In genomic region chr1:230907472-230908205, GRCh38 we compare ENCODE assay signal across 16 cellular contexts.
"Had no signal": no experiment of that assay in that cellular context is flagged by ENCODE, and none has a peak within 500 bp of the region (broad histone marks: within the 10 kb centered on the region; RNA-seq: fewer than 3 reads in every experiment).

No MANE protein-coding gene starts in this region.

- H3K9me3 ChIP-seq: body of pancreas, psoas muscle, testis, upper lobe of left lung had no signal

- H3K4me1 ChIP-seq: body of pancreas, testis had no signal

- FAIRE-seq: colon, endometrium had no signal

- DNase-seq: activated CD4-positive, alpha-beta T cell treated with anti-CD3 and anti-CD28 coated beads for 36 hours; activated CD4-positive, alpha-beta T cell treated with anti-CD3 and anti-CD28 coated beads, Interleukin-2, amount 50 U/mL, for 48 hours; activated naive CD4-positive, alpha-beta T cell; activated naive CD8-positive, alpha-beta T cell treated with anti-CD3 and anti-CD28 coated beads, Interleukin-2, amount 10 ng/mL, durations not matched to agents 7 days and 5 days; body of pancreas; caudate nucleus; midbrain; psoas muscle; right cardiac atrium; stimulated activated naive CD8-positive, alpha-beta T cell treated with anti-CD3 and anti-CD28 coated beads, Interleukin-15, Interleukin-2, amounts not matched to agents 100 U/mL and 50 U/mL, for 24 hours; SW 1271; testis; upper lobe of left lung had no signal

- H3K27ac ChIP-seq: body of pancreas, psoas muscle, skin epidermis, testis had no signal

- H3K27me3 ChIP-seq: body of pancreas, testis, upper lobe of left lung had no signal

- H3K4me3 ChIP-seq: body of pancreas, psoas muscle, skin epidermis, testis, upper lobe of left lung had no signal

- ATAC-seq: activated CD4-positive, alpha-beta T cell treated with anti-CD3 and anti-CD28 coated beads for 36 hours; body of pancreas; psoas muscle; right cardiac atrium; stimulated activated naive CD8-positive, alpha-beta T cell treated with anti-CD3 and anti-CD28 coated beads, Interleukin-15, Interleukin-2, amounts not matched to agents 100 U/mL and 50 U/mL, for 24 hours had no signal
